In the genomic region with DNA sequence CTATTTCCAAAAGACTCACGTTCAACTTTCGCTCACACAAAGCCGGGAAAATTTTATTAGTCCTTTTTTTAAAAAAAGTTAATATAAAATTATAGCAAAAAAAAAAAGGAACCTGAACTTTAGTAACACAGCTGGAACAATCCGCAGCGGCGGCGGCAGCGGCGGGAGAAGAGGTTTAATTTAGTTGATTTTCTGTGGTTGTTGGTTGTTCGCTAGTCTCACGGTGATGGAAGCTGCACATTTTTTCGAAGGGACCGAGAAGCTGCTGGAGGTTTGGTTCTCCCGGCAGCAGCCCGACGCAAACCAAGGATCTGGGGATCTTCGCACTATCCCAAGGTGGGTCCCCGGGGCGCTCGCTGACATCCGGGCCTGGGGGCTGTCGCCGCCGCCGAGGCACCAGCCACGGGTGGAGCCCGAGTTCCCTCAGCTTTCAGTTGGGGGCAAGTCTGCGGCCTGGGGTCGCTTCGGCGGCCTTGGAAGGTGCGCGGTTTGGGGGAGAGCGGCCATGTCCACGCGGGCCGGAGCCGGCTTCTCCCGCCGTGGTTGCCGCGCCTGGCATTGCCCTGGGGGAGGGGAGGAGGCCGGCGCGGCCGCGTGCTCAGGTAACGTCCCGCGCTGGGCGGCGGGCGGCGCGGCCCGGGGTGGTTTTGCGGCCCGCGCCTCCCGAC, we compare ENCODE assay signal across 8 cellular contexts. TPM values are rescaled to one million over a fixed set of nuclear protein-coding genes. Genes with fewer than 3 reads are reported as not detected.
DNase-seq lines count a peak whose midpoint lies in the region; ATAC-seq, FAIRE-seq and TF ChIP-seq lines count a peak whose summit lies in the region.

No MANE protein-coding gene starts in this region.

- TF ChIP-seq CTCF in RWPE2 (IDR thresholded peaks at IDR 0.05; ENCODE audit: poor library complexity, severe bottlenecking) = no peak

- H3K36me3 ChIP-seq in RWPE2 (ENCODE audit: low read depth) (peaks cover 26% of the 10 kb centered on the region), adipocyte (ENCODE audit: control insufficient read depth, insufficient read depth, low read length, severe bottlenecking) (no peaks in the 10 kb centered on the region), iPS DF 6.9 (ENCODE audit: control insufficient read depth, insufficient read depth, low read length) (no peaks in the 10 kb centered on the region), small intestine (ENCODE audit: control insufficient read depth in 2 of 2, insufficient read depth in 2 of 2, low read length in 2 of 2) (no peaks in the 10 kb centered on the region)

- H3K9me3 ChIP-seq in RWPE2 (ENCODE audit: severe bottlenecking) (no peaks in the 10 kb centered on the region), adipocyte (ENCODE audit: control insufficient read depth, low read length) (no peaks in the 10 kb centered on the region), iPS DF 6.9 (ENCODE audit: control insufficient read depth, insufficient read depth, low read length) (no peaks in the 10 kb centered on the region), small intestine (ENCODE audit: control insufficient read depth, low read depth) (no peaks in the 10 kb centered on the region)

- H3K27me3 ChIP-seq in RWPE2 (ENCODE audit: insufficient read depth, poor library complexity, severe bottlenecking) = no peaks in the 10 kb centered on the region
- H3K27me3 ChIP-seq in adipocyte (replicated peaks; ENCODE audit: control insufficient read depth, insufficient read depth, low read length) = no peaks in the 10 kb centered on the region
- no peaks in the 10 kb centered on the region for H3K27me3 ChIP-seq in iPS DF 6.9 (ENCODE audit: control insufficient read depth, insufficient read depth, low read length)
- no peaks in the 10 kb centered on the region for H3K27me3 ChIP-seq in small intestine (ENCODE audit: control insufficient read depth in 2 of 2, insufficient read depth in 2 of 2, low read length in 2 of 2)

- H3K4me1 ChIP-seq in RWPE2 (ENCODE audit: insufficient read depth, poor library complexity, severe bottlenecking) = peaks cover 21% of the 10 kb centered on the region
- peaks cover 38% of the 10 kb centered on the region for H3K4me1 ChIP-seq in adipocyte (ENCODE audit: control insufficient read depth, insufficient read depth, low read length)
- no peaks in the 10 kb centered on the region for H3K4me1 ChIP-seq in iPS DF 6.9 (ENCODE audit: control insufficient read depth, insufficient read depth, low read length)
- H3K4me1 ChIP-seq in small intestine (ENCODE audit: control insufficient read depth in 2 of 2, insufficient read depth in 1 of 2, low read depth in 1 of 2, low read length in 1 of 2) = peaks cover 0 to 5% of the 10 kb centered on the region in 2 donors

- DNase-seq in DMS 273 (lab: John Stamatoyannopoulos, UW; ENCODE audit: unreplicated experiment) = peak; percentile 80
- no peak for DNase-seq in DMS 273 treated with DMSO at 0.1 percent for 48 hours (lab: John Stamatoyannopoulos, UW)
- no peak for DNase-seq in RWPE2 (ENCODE audit: low spot score)
- DNase-seq in adipocyte (ENCODE audit: low read depth) = peak; percentile 60
- DNase-seq in iPS DF 6.9 (ENCODE audit: low read depth, low spot score) = no peak
- peak; percentile 58 for DNase-seq in small intestine
- DNase-seq in middle frontal gyrus (ENCODE audit: extremely low spot score, low spot score) = no peak

- no CpG with 5 or more reads among the region's 60 CpGs for WGBS in iPS DF 6.9 (ENCODE audit: insufficient coverage, insufficient read length)
- 0% methylated on average over 50 to 60 of the region's 60 CpGs for WGBS in small intestine, 3 donors

- peak overlapping the region; percentile 86 for H3K4me3 ChIP-seq in RWPE2 (ENCODE audit: severe bottlenecking)
- H3K4me3 ChIP-seq in adipocyte (ENCODE audit: low read length) = peak overlapping the region; percentile 97
- peak overlapping the region; percentile 100 for H3K4me3 ChIP-seq in iPS DF 6.9 (ENCODE audit: low read length)
- H3K4me3 ChIP-seq in small intestine (ENCODE audit: low read depth in 1 of 2, low read length in 2 of 2) = peak overlapping the region; percentile 88 to 99

- peak; percentile 13 for ATAC-seq in HG02763 (IDR thresholded peaks at IDR 0.05; ENCODE audit: unreplicated experiment)
- peak; percentile 10 for ATAC-seq in RWPE2 (ENCODE audit: low read depth)

- H3K27ac ChIP-seq in RWPE2 (ENCODE audit: poor library complexity, severe bottlenecking) (peak overlapping the region; percentile 87), iPS DF 6.9 (ENCODE audit: low read length) (no peak overlapping the region), small intestine (ENCODE audit: low read depth in 1 of 2, low read length in 1 of 2) (peak overlapping the region; percentile 82 to 95)

- H3K9ac ChIP-seq in adipocyte (ENCODE audit: low read length) = peak overlapping the region; percentile 97

- FAIRE-seq in small intestine (lab: Jason Lieb, UNC) = no peak

RNA-seq across cellular contexts. Expression of a gene that starts 0.4 kb away (rescaled TPM):
- polyA plus RNA-seq in small intestine = 10 to 100 TPM; 30.4 to 42.9 (median 38.1) TPM

RNA-seq across cellular contexts. Expression of a gene that starts 59.7 kb away (rescaled TPM):
- polyA plus RNA-seq in small intestine = 1 to 10 TPM; 4.3 to 7.4 (median 7.4) TPM

Comparison
In these comparisons a context has a peak if more than half of its experiments do, and no peak if none do; other contexts are left out.
1. DNase-seq: peak in DMS 273 (single experiment), adipocyte (single experiment) and small intestine (single experiment); none in DMS 273 treated with DMSO at 0.1 percent for 48 hours (single experiment), RWPE2 (single experiment), iPS DF 6.9 (single experiment) and middle frontal gyrus (single experiment).
2. Peak in every context shown above with its lines, with median percentiles within 50 percentile points of each other: H3K4me3 ChIP-seq.